ENCODE assay signal across 12 cellular contexts in the genomic region with DNA sequence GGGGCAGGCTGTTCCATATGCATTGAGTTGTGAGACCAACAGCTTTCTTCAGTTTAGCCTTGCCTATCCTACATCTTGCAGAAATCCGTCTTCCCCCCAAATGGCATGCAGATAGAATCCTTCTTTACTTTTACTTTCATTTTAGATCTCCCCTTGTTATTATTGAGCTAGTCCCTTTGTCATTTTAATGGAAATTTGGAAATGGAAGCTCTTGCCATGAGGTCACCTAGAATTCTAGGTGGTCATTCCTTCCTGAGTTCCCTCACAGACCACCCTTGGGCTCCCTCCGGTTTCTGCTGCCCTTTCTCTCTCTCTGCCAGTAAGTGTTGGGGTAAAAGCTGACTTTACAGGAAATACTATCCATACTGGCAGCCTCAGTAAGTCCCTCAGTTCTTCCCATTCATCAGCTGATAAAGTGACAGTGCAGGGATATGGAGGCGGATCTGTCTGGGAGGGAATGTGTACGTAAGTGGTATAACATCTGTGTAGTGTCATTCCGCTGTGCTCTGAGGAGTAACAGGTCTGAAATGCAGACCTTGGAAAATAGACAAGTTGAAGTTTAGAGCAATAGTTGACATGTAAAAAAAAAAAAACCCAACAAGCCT. TPM values are rescaled to one million over a fixed set of nuclear protein-coding genes. Genes with fewer than 3 reads are reported as not detected.
DNase-seq lines count a peak whose midpoint lies in the region; ATAC-seq and TF ChIP-seq lines count a peak whose summit lies in the region.
"Had no signal": no experiment of that assay in that cellular context is flagged by ENCODE, and none has a peak within 500 bp of the region (broad histone marks: within the 10 kb centered on the region; RNA-seq: fewer than 3 reads in every experiment).

No MANE protein-coding gene starts in this region.

- no peak for TF ChIP-seq EP300 in transverse colon (IDR thresholded peaks at IDR 0.05; ENCODE audit: low read depth)

- H3K4me3 Mint-ChIP-seq in activated CD8-positive, alpha-beta T cell treated with anti-CD3 and anti-CD28 coated beads for 36 hours: peak overlapping the region; percentile 71
- peak overlapping the region; percentile 80 to 92 (median 81) for H3K4me3 Mint-ChIP-seq in immature natural killer cell

- peaks cover 18% of the 10 kb centered on the region for H3K36me3 Mint-ChIP-seq in activated CD8-positive, alpha-beta T cell treated with anti-CD3 and anti-CD28 coated beads for 36 hours (ENCODE audit: low read depth)
- H3K36me3 Mint-ChIP-seq in immature natural killer cell: peaks cover 0 to 3% (median 0%) of the 10 kb centered on the region in 3 donors

- CTCF ChIA-PET in mammary epithelial cell (lab: Charles Lee; ENCODE audit: low non-redundant PET): no interaction called here
- CTCF ChIA-PET in activated CD8-positive, alpha-beta T cell treated with anti-CD3 and anti-CD28 coated beads for 36 hours (lab: Charles Lee): interaction anchor here (0.9 to 3.6 kb wide), 17 partner anchors 8 to 301 kb away, joined by 3 to 29 read pairs (median 4); a partner anchor contains a TSS

- no peaks in the 10 kb centered on the region for H3K79me2 ChIP-seq in mammary epithelial cell (ENCODE audit: insufficient read depth, low read length)

- 96% methylated on average over 5 of the region's 5 CpGs for WGBS in mammary epithelial cell (ENCODE audit: low coverage, missing lambda C conversion rate)
- whole genome bisulfite sequencing in transverse colon (ENCODE audit: low coverage in 1 of 2), 2 donors: 64 to 71% methylated on average over 5 of the region's 5 CpGs

- POLR2A ChIA-PET in activated CD8-positive, alpha-beta T cell treated with anti-CD3 and anti-CD28 coated beads for 36 hours (lab: Charles Lee): interaction anchor here (0.8 to 4.0 kb wide), 15 partner anchors 11 to 147 kb away, joined by 3 to 15 read pairs (median 4); a partner anchor contains a TSS

- peak overlapping the region; percentile 61 for H2AFZ ChIP-seq in mammary epithelial cell (ENCODE audit: low read depth, low read length)

- no peaks in the 10 kb centered on the region for H3K9me3 Mint-ChIP-seq in activated CD8-positive, alpha-beta T cell treated with anti-CD3 and anti-CD28 coated beads for 36 hours
- no peaks in the 10 kb centered on the region for H3K9me3 Mint-ChIP-seq in immature natural killer cell

- DNase-seq in mammary epithelial cell (no peak), breast epithelium (ENCODE audit: low spot score in 2 of 2) (no peak), immature natural killer cell (peak in 2 of 3 donors; percentile 33 to 36), transverse colon (no peak), globus pallidus (ENCODE audit: low spot score) (no peak), DMS79 treated with DMSO at 0.1 percent for 48 hours (lab: John Stamatoyannopoulos, UW) (no peak)
- no peak for DNase-seq in activated CD8-positive, alpha-beta T cell treated with anti-CD3 and anti-CD28 coated beads for 36 hours
- DNase-seq: erythroblast, mucosa of descending colon, NCI-H2107 had no signal

- dilution Hi-C loops in mammary epithelial cell (cut with HindIII; ENCODE audit: low sequenced_read_pairs): no loop called here

- no peak overlapping the region for H3K4me3 ChIP-seq in mammary epithelial cell (replicated peaks in 1 of 3; ENCODE audit: insufficient read depth in 1 of 3, low read depth in 2 of 3, low read length in 3 of 3)
- peak overlapping the region in 1 of 3 donors; percentile 9 for H3K4me3 ChIP-seq in breast epithelium
- H3K4me3 ChIP-seq in transverse colon: peak overlapping the region in 1 of 4 donors; percentile 10
- H3K4me3 ChIP-seq: mucosa of descending colon, SK-N-MC had no signal

- TF ChIP-seq CTCF in mammary epithelial cell (conservative IDR thresholded peaks at IDR 0.05 in 1 of 2, IDR thresholded peaks at IDR 0.05 in 1 of 2; ENCODE audit: extremely low read depth in 1 of 2, insufficient read depth in 1 of 2, low read depth in 1 of 2, low read length in 2 of 2) (no peak), breast epithelium (IDR thresholded peaks at IDR 0.05) (no peak), transverse colon (IDR thresholded peaks at IDR 0.05) (no peak)
- peak; percentile 3 for TF ChIP-seq CTCF in activated CD8-positive, alpha-beta T cell treated with anti-CD3 and anti-CD28 coated beads for 36 hours (IDR thresholded peaks at IDR 0.05)

- intact Hi-C loops in mammary epithelial cell (cut with micrococcal nuclease): no loop called here
- intact Hi-C loops in breast epithelium (cut with DNase I; ENCODE audit: low total_unique reads): loop anchor here (5.0 kb wide), 1 partner anchor 147 kb away; no protein-coding TSS in a partner anchor
- intact Hi-C loops in activated CD8-positive, alpha-beta T cell treated with anti-CD3 and anti-CD28 coated beads for 36 hours (cut with micrococcal nuclease): no loop called here
- intact Hi-C loops in transverse colon (cut with DNase I; ENCODE audit: low total_unique reads): no loop called here

- H3K27me3 Mint-ChIP-seq in activated CD8-positive, alpha-beta T cell treated with anti-CD3 and anti-CD28 coated beads for 36 hours: no peaks in the 10 kb centered on the region
- peaks cover 15 to 22% (median 19%) of the 10 kb centered on the region in 3 donors for H3K27me3 Mint-ChIP-seq in immature natural killer cell (ENCODE audit: low read depth in 3 of 3)

- H3K27me3 ChIP-seq in mammary epithelial cell (ENCODE audit: insufficient read depth, low read length) (no peaks in the 10 kb centered on the region), breast epithelium (no peaks in the 10 kb centered on the region), transverse colon (no peaks in the 10 kb centered on the region)

- in situ Hi-C loops in mammary epithelial cell (cut with MboI; ENCODE audit: low sequenced_read_pairs in 2 of 2) (no loop called here), transverse colon (cut with MboI; ENCODE audit: low pct_ligation_motif_present in 1 of 4, low pct_unique_long_range_greater_than_20kb in 1 of 4, low sequenced_read_pairs in 3 of 4) (no loop called here)

- H3K36me3 ChIP-seq in mammary epithelial cell (ENCODE audit: insufficient read depth, low read length) (no peaks in the 10 kb centered on the region), breast epithelium (no peaks in the 10 kb centered on the region), transverse colon (no peaks in the 10 kb centered on the region)

- H3K4me1 Mint-ChIP-seq in activated CD8-positive, alpha-beta T cell treated with anti-CD3 and anti-CD28 coated beads for 36 hours (ENCODE audit: low read depth): peaks cover 94% of the 10 kb centered on the region
- peaks cover 86 to 91% of the 10 kb centered on the region in 2 donors for H3K4me1 Mint-ChIP-seq in immature natural killer cell

- TF ChIP-seq POLR2A in breast epithelium (IDR thresholded peaks at IDR 0.05) (no peak), transverse colon (IDR thresholded peaks at IDR 0.05) (no peak)

- ATAC-seq in activated CD8-positive, alpha-beta T cell treated with anti-CD3 and anti-CD28 coated beads for 36 hours: no peak
- ATAC-seq in HG03025 (IDR thresholded peaks at IDR 0.05; ENCODE audit: low FRiP score, unreplicated experiment): no peak
- ATAC-seq: mucosa of descending colon had no signal

- H3K4me1 ChIP-seq in mammary epithelial cell (ENCODE audit: insufficient read depth, low read length): peaks cover 28% of the 10 kb centered on the region
- H3K4me1 ChIP-seq in breast epithelium: peaks cover 0 to 4% of the 10 kb centered on the region in 2 donors
- peaks cover 2 to 62% (median 12%) of the 10 kb centered on the region in 4 donors for H3K4me1 ChIP-seq in transverse colon

- peak overlapping the region; percentile 13 for H3K4me2 ChIP-seq in mammary epithelial cell (ENCODE audit: insufficient read depth, low read depth, low read length)

- H3K9me3 ChIP-seq in mammary epithelial cell (replicated peaks; ENCODE audit: insufficient read depth, low read length): no peaks in the 10 kb centered on the region
- H3K9me3 ChIP-seq in breast epithelium: no peaks in the 10 kb centered on the region
- no peaks in the 10 kb centered on the region for H3K9me3 ChIP-seq in transverse colon
- H3K9me3 ChIP-seq: mucosa of descending colon had no signal

- H3K27ac ChIP-seq in mammary epithelial cell (ENCODE audit: insufficient read depth, low read depth, low read length) (no peak overlapping the region), breast epithelium (peak overlapping the region in 1 of 2 donors; percentile 27), transverse colon (peak overlapping the region; percentile 60 to 79 (median 66))
- H3K27ac ChIP-seq: SK-N-MC had no signal

- no peak overlapping the region for H3K9ac ChIP-seq in mammary epithelial cell (ENCODE audit: insufficient read depth, low read length)

- BruUV-seq in mammary epithelial cell (replicated peaks; lab: Mats Ljungman, UMichigan): no TSS peak

- H4K20me1 ChIP-seq in mammary epithelial cell (ENCODE audit: insufficient read depth, low read length): no peaks in the 10 kb centered on the region

- H3K27ac Mint-ChIP-seq in activated CD8-positive, alpha-beta T cell treated with anti-CD3 and anti-CD28 coated beads for 36 hours: peak overlapping the region; percentile 97
- peak overlapping the region; percentile 95 to 100 (median 98) for H3K27ac Mint-ChIP-seq in immature natural killer cell

RNA-seq across cellular contexts. Expression of a gene that starts 30.3 kb away (rescaled TPM):
- total RNA-seq in mammary epithelial cell: 10 to 100 TPM; 23.3 to 62.3 TPM
- 44.5 TPM for polyA plus RNA-seq in mammary epithelial cell
- polyA minus RNA-seq in mammary epithelial cell: 69.8 TPM
- 10 to 100 TPM in 1 of 3 donors, 1 to 10 TPM in 2; 7.8 to 10.8 (median 9.5) TPM for total RNA-seq in breast epithelium
- 10 to 100 TPM; 59.3 to 61.5 TPM for total RNA-seq in activated CD8-positive, alpha-beta T cell treated with anti-CD3 and anti-CD28 coated beads for 36 hours
- 100 to 1,000 TPM; 107 to 282 (median 117) TPM for polyA plus RNA-seq in immature natural killer cell
- 10 to 100 TPM in 2 of 4 donors, 1 to 10 TPM in 2; 2.2 to 11.6 (median 7.2) TPM for total RNA-seq in transverse colon

Comparison
In these comparisons a context has a peak if more than half of its experiments do, and no peak if none do; other contexts are left out.
1. DNase-seq: peak in immature natural killer cell (2 of 3); none in mammary epithelial cell (single experiment), breast epithelium (0 of 2), activated CD8-positive, alpha-beta T cell treated with anti-CD3 and anti-CD28 coated beads for 36 hours (single experiment), transverse colon (single experiment), globus pallidus (single experiment) and DMS79 treated with DMSO at 0.1 percent for 48 hours (single experiment).